ENCODE assay signal across 11 cellular contexts in genomic region chr21:25903599-25903998, GRCh38.
A peak's percentile ranks its signal among the peaks of the same experiment; 100 is the strongest.
DNase-seq lines count a peak whose midpoint lies in the region; ATAC-seq and TF ChIP-seq lines count a peak whose summit lies in the region.
"Had no signal": no experiment of that assay in that cellular context is flagged by ENCODE, and none has a peak within 500 bp of the region (broad histone marks: within the 10 kb centered on the region; RNA-seq: fewer than 3 reads in every experiment).

No MANE protein-coding gene starts in this region.

- H3K4me1 ChIP-seq in A673 (ENCODE audit: insufficient read depth, low read length, poor library complexity, severe bottlenecking) (peaks cover 38% of the 10 kb centered on the region), Karpas-422 (ENCODE audit: low read length) (peaks cover 9% of the 10 kb centered on the region)

- H3K9me3 ChIP-seq in A673 (ENCODE audit: low read depth, low read length, poor library complexity, severe bottlenecking) (no peaks in the 10 kb centered on the region), Karpas-422 (ENCODE audit: low read length) (no peaks in the 10 kb centered on the region)

- H3K4me2 ChIP-seq in Karpas-422 (ENCODE audit: low read depth, low read length, poor library complexity, severe bottlenecking), result peak overlapping the region; percentile 1

- POLR2A ChIA-PET in A673 (lab: Charles Lee; ENCODE audit: low non-redundant PET), result no interaction called here

- H3K27ac ChIP-seq in A673 (ENCODE audit: low read depth, low read length, poor library complexity, severe bottlenecking) (no peak overlapping the region), Karpas-422 (ENCODE audit: low read length) (no peak overlapping the region), dorsolateral prefrontal cortex (peak overlapping the region in 57 of 59 donors; percentile 5 to 92 (median 79))

- H3K9ac ChIP-seq in Karpas-422 (ENCODE audit: low read length), result no peak overlapping the region

- H2AFZ ChIP-seq in Karpas-422 (ENCODE audit: low read length), result no peak overlapping the region

- no peaks in the 10 kb centered on the region for H3K79me2 ChIP-seq in Karpas-422 (ENCODE audit: low read length)

- intact Hi-C loops in A673 (cut with micrococcal nuclease; ENCODE audit: unreplicated experiment) (loop anchor here (10.0 kb wide), 2 partner anchors 111 to 171 kb away; no protein-coding TSS in a partner anchor), dorsolateral prefrontal cortex (cut with DNase I) (no loop called here)

- ATAC-seq in HG02642 (IDR thresholded peaks at IDR 0.05; ENCODE audit: poor library complexity, unreplicated experiment) (no peak), HG03025 (IDR thresholded peaks at IDR 0.05; ENCODE audit: low FRiP score, unreplicated experiment) (no peak)
- ATAC-seq: PC-3 had no signal

- CTCF ChIA-PET in A673 (lab: Charles Lee), result no interaction called here

- no peaks in the 10 kb centered on the region for H4K20me1 ChIP-seq in Karpas-422 (ENCODE audit: insufficient read depth, low read depth, low read length)

- H3K36me3 ChIP-seq in A673 (ENCODE audit: insufficient read depth, low read length, poor library complexity, severe bottlenecking), result no peaks in the 10 kb centered on the region
- no peaks in the 10 kb centered on the region for H3K36me3 ChIP-seq in Karpas-422 (ENCODE audit: insufficient read depth, low read length)

- H3K27me3 ChIP-seq in A673 (replicated peaks; ENCODE audit: insufficient read depth, low read depth, low read length, poor library complexity), result no peaks in the 10 kb centered on the region
- no peaks in the 10 kb centered on the region for H3K27me3 ChIP-seq in Karpas-422 (ENCODE audit: low read length)
- no peaks in the 10 kb centered on the region for H3K27me3 ChIP-seq in dorsolateral prefrontal cortex

- TF ChIP-seq CTCF in A673 (conservative IDR thresholded peaks at IDR 0.05; ENCODE audit: low read depth, low read length), result no peak
- TF ChIP-seq CTCF in GM20000 (IDR thresholded peaks at IDR 0.05; ENCODE audit: extremely low read depth, missing control alignments), result no peak
- no peak for TF ChIP-seq CTCF in dorsolateral prefrontal cortex (IDR thresholded peaks at IDR 0.05 in 54 of 56, conservative IDR thresholded peaks at IDR 0.05 in 2 of 56; ENCODE audit: low read depth in 1 of 56, partially characterized antibody in 56 of 56)

- no TSS peak for BruUV-seq in A673 (replicated peaks; lab: Mats Ljungman, UMichigan)

- H3K4me3 ChIP-seq in A673 (ENCODE audit: low read depth, low read length, poor library complexity, severe bottlenecking) (no peak overlapping the region), Karpas-422 (ENCODE audit: low read length) (no peak overlapping the region), dorsolateral prefrontal cortex (peak overlapping the region in 2 of 59 donors; percentile 3 to 5)

- DNase-seq in A673 (ENCODE audit: low spot score) (peak; percentile 77), GM20000 (ENCODE audit: low spot score) (peak; percentile 21), Karpas-422 (peak; percentile 71), dorsolateral prefrontal cortex (no peak), COLO668 (lab: John Stamatoyannopoulos, UW; ENCODE audit: unreplicated experiment) (no peak)
- no peak for DNase-seq in stimulated activated CD8-positive, alpha-beta memory T cell treated with anti-CD3 and anti-CD28 coated beads, Interleukin-4, amount 100 ng/mL, for 48 hours
- DNase-seq: activated CD4-positive, alpha-beta T cell treated with anti-CD3 and anti-CD28 coated beads, Interleukin-2, amount 50 U/mL, for 48 hours; mammary epithelial cell; PC-3 had no signal

- H3K9me2 ChIP-seq in Karpas-422 (replicated peaks; ENCODE audit: insufficient read depth, low read length), result no peaks in the 10 kb centered on the region

Comparison
In these comparisons a context has a peak if more than half of its experiments do, and no peak if none do; other contexts are left out.
1. DNase-seq: peak in A673 (single experiment), GM20000 (single experiment) and Karpas-422 (single experiment); none in dorsolateral prefrontal cortex (0 of 10), COLO668 (single experiment) and stimulated activated CD8-positive, alpha-beta memory T cell treated with anti-CD3 and anti-CD28 coated beads, Interleukin-4, amount 100 ng/mL, for 48 hours (single experiment).
2. H3K27ac ChIP-seq: peak in dorsolateral prefrontal cortex (57 of 59); none in A673 (single experiment) and Karpas-422 (single experiment).